Comparison of ENCODE assay signal across 21 cellular contexts in genomic region chr18:51339866-51340265, GRCh38.
DNase-seq lines count a peak whose midpoint lies in the region; ATAC-seq and TF ChIP-seq lines count a peak whose summit lies in the region.
"Had no signal": no experiment of that assay in that cellular context is flagged by ENCODE, and none has a peak within 500 bp of the region (broad histone marks: within the 10 kb centered on the region; RNA-seq: fewer than 3 reads in every experiment).

No MANE protein-coding gene starts in this region.

- POLR2A ChIA-PET in activated CD8-positive, alpha-beta T cell treated with anti-CD3 and anti-CD28 coated beads, Interleukin-2, amount 10 ng/mL, durations not matched to agents 7 days and 5 days (lab: Charles Lee): interaction anchor here (0.6 kb wide), 1 partner anchor 15 kb away, joined by 3 read pairs; no protein-coding TSS in a partner anchor

- no peak overlapping the region for H3K4me3 ChIP-seq in astrocyte of the spinal cord (ENCODE audit: low read depth, low read length)
- H3K4me3 ChIP-seq: BLaER1 had no signal

- in situ Hi-C loops in astrocyte of the spinal cord (cut with HindIII; ENCODE audit: low sequenced_read_pairs): no loop called here

- H3K9me3 Mint-ChIP-seq in activated CD8-positive, alpha-beta T cell treated with anti-CD3 and anti-CD28 coated beads, Interleukin-2, amount 10 ng/mL, durations not matched to agents 7 days and 5 days (ENCODE audit: insufficient read depth): no peaks in the 10 kb centered on the region
- H3K9me3 Mint-ChIP-seq: central memory CD8-positive, alpha-beta T cell; T-helper 1 cell treated with Interleukin-12 subunit alpha and Interleukin-12 subunit beta and Interleukin-4 antibody, amounts not matched to agents 30 μg/mL and 1 μg/mL, for 36 hours had no signal

- H3K4me3 Mint-ChIP-seq in T-helper 17 cell: no peak overlapping the region
- H3K4me3 Mint-ChIP-seq in activated CD8-positive, alpha-beta T cell treated with anti-CD3 and anti-CD28 coated beads, Interleukin-2, amount 10 ng/mL, durations not matched to agents 7 days and 5 days: no peak overlapping the region
- H3K4me3 Mint-ChIP-seq: central memory CD8-positive, alpha-beta T cell; naive B cell; T-helper 1 cell treated with Interleukin-12 subunit alpha and Interleukin-12 subunit beta and Interleukin-4 antibody, amounts not matched to agents 30 μg/mL and 1 μg/mL, for 36 hours had no signal

- ATAC-seq in GM18870 (IDR thresholded peaks at IDR 0.05; ENCODE audit: unreplicated experiment) (no peak), T-helper 17 cell (no peak), HG02973 (IDR thresholded peaks at IDR 0.05; ENCODE audit: unreplicated experiment) (no peak)
- no peak for ATAC-seq in activated CD8-positive, alpha-beta T cell treated with anti-CD3 and anti-CD28 coated beads, Interleukin-2, amount 10 ng/mL, durations not matched to agents 7 days and 5 days
- ATAC-seq: left lobe of liver had no signal

- DNase-seq in COR-L47 (lab: John Stamatoyannopoulos, UW) (peak; percentile 16), NCI-H69 (lab: John Stamatoyannopoulos, UW) (peak; percentile 26), astrocyte of the spinal cord (ENCODE audit: low read depth, low spot score) (peak; percentile 50), iris pigment epithelial cell (ENCODE audit: low read depth) (peak; percentile 7), T-helper 17 cell (no peak)
- no peak for DNase-seq in activated CD8-positive, alpha-beta T cell treated with anti-CD3 and anti-CD28 coated beads, Interleukin-2, amount 10 ng/mL, durations not matched to agents 7 days and 5 days
- DNase-seq: activated CD4-positive, alpha-beta T cell treated with anti-CD3 and anti-CD28 coated beads for 48 hours; activated naive CD4-positive, alpha-beta T cell; activated T-cell treated with anti-CD3 and anti-CD28 coated beads, Interleukin-2, amount 50 U/mL, for 48 hours; KG1; mesendoderm; naive B cell; NCI-H1930; NCI-H345; substantia nigra had no signal

- no peak overlapping the region for H3K27ac Mint-ChIP-seq in T-helper 17 cell
- H3K27ac Mint-ChIP-seq in activated CD8-positive, alpha-beta T cell treated with anti-CD3 and anti-CD28 coated beads, Interleukin-2, amount 10 ng/mL, durations not matched to agents 7 days and 5 days: no peak overlapping the region
- H3K27ac Mint-ChIP-seq: naive B cell; T-helper 1 cell treated with Interleukin-12 subunit alpha and Interleukin-12 subunit beta and Interleukin-4 antibody, amounts not matched to agents 30 μg/mL and 1 μg/mL, for 36 hours had no signal

- TF ChIP-seq CTCF in astrocyte of the spinal cord (IDR thresholded peaks at IDR 0.05; ENCODE audit: low read depth, low read length): no peak

- no peaks in the 10 kb centered on the region for H3K36me3 Mint-ChIP-seq in T-helper 17 cell (ENCODE audit: low read depth)
- H3K36me3 Mint-ChIP-seq in activated CD8-positive, alpha-beta T cell treated with anti-CD3 and anti-CD28 coated beads, Interleukin-2, amount 10 ng/mL, durations not matched to agents 7 days and 5 days (ENCODE audit: low read depth): no peaks in the 10 kb centered on the region
- H3K36me3 Mint-ChIP-seq: naive B cell had no signal

- no peaks in the 10 kb centered on the region for H3K9me3 ChIP-seq in T-helper 17 cell (ENCODE audit: control insufficient read depth, low read length, poor library complexity, severe bottlenecking)

- H3K4me1 Mint-ChIP-seq in T-helper 17 cell: no peaks in the 10 kb centered on the region
- H3K4me1 Mint-ChIP-seq in activated CD8-positive, alpha-beta T cell treated with anti-CD3 and anti-CD28 coated beads, Interleukin-2, amount 10 ng/mL, durations not matched to agents 7 days and 5 days (ENCODE audit: low read depth): peaks cover 8% of the 10 kb centered on the region
- H3K4me1 Mint-ChIP-seq: central memory CD8-positive, alpha-beta T cell; naive B cell had no signal

- H3K27me3 Mint-ChIP-seq in T-helper 17 cell: peaks cover 31% of the 10 kb centered on the region
- peaks cover 14% of the 10 kb centered on the region for H3K27me3 Mint-ChIP-seq in activated CD8-positive, alpha-beta T cell treated with anti-CD3 and anti-CD28 coated beads, Interleukin-2, amount 10 ng/mL, durations not matched to agents 7 days and 5 days (ENCODE audit: low read depth)

- CTCF ChIA-PET in activated CD8-positive, alpha-beta T cell treated with anti-CD3 and anti-CD28 coated beads, Interleukin-2, amount 10 ng/mL, durations not matched to agents 7 days and 5 days (lab: Charles Lee): no interaction called here

Comparison
In these comparisons a context has a peak if more than half of its experiments do, and no peak if none do; other contexts are left out.
1. DNase-seq: peak in COR-L47 (single experiment), NCI-H69 (single experiment), astrocyte of the spinal cord (single experiment) and iris pigment epithelial cell (single experiment); none in T-helper 17 cell (0 of 3) and activated CD8-positive, alpha-beta T cell treated with anti-CD3 and anti-CD28 coated beads, Interleukin-2, amount 10 ng/mL, durations not matched to agents 7 days and 5 days (single experiment).